Comparison of ENCODE assay signal across 1 cellular context in the genomic region with DNA sequence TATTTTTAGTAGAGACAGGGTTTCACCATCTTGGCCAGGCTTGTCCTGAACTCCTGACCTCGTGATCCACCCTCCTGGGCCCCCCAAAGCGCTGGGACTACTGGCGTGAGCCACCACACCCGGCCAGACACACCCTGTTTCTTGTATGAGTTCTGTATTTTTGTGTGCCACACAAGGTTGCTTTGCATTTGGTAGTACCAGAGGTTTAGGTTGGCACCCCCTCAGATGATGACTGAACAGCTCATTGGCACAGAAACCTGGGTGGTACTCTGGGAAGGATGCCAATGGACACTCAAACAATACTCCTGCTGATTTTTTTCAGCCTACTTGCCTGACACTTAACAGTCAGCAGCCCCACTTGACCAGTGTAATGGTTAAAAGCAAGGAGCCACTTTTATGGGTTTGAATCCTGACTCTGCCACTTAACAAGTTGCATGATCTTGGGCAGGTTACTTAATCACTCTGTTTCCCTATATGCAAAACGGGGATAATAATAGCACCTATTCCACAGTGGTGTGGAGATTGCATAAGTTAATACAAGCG.
TF ChIP-seq lines count a peak whose summit lies in the region.

No MANE protein-coding gene starts in this region.

TF ChIP-seq in HCT116, 20 proteins besides CTCF, POLR2A, EP300 and RAD21 (continued from another document):
- TF ChIP-seq, protein P1, sequence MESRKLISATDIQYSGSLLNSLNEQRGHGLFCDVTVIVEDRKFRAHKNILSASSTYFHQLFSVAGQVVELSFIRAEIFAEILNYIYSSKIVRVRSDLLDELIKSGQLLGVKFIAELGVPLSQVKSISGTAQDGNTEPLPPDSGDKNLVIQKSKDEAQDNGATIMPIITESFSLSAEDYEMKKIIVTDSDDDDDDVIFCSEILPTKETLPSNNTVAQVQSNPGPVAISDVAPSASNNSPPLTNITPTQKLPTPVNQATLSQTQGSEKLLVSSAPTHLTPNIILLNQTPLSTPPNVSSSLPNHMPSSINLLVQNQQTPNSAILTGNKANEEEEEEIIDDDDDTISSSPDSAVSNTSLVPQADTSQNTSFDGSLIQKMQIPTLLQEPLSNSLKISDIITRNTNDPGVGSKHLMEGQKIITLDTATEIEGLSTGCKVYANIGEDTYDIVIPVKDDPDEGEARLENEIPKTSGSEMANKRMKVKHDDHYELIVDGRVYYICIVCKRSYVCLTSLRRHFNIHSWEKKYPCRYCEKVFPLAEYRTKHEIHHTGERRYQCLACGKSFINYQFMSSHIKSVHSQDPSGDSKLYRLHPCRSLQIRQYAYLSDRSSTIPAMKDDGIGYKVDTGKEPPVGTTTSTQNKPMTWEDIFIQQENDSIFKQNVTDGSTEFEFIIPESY (IDR thresholded peaks at IDR 0.05; ENCODE audit: extremely low read depth, insufficient replicate concordance, low read length), result no peak
- TF ChIP-seq ZNF274 (IDR thresholded peaks at IDR 0.05; ENCODE audit: low read depth, low read length) (no peak), ELF1 (IDR thresholded peaks at IDR 0.05; ENCODE audit: borderline replicate concordance, low read depth) (no peak), YY1 (IDR thresholded peaks at IDR 0.05; ENCODE audit: extremely low read depth, insufficient replicate concordance, low read depth, low read length) (no peak), SIN3A (IDR thresholded peaks at IDR 0.05; ENCODE audit: low read depth) (no peak), EZH2phosphoT487 (IDR thresholded peaks at IDR 0.05; ENCODE audit: borderline replicate concordance) (no peak), ZFX (IDR thresholded peaks at IDR 0.05) (no peak), TCF7L2 (IDR thresholded peaks at IDR 0.05; ENCODE audit: borderline replicate concordance, extremely low read depth, insufficient read depth, insufficient read length) (no peak), CEBPB (IDR thresholded peaks at IDR 0.05; ENCODE audit: low read depth) (no peak), POLR2AphosphoS5 (IDR thresholded peaks at IDR 0.05; ENCODE audit: low read depth, low read length) (no peak), JUND (IDR thresholded peaks at IDR 0.05) (no peak), FOSL1 (IDR thresholded peaks at IDR 0.05; ENCODE audit: low read depth) (no peak)
- TF ChIP-seq, protein P2, sequence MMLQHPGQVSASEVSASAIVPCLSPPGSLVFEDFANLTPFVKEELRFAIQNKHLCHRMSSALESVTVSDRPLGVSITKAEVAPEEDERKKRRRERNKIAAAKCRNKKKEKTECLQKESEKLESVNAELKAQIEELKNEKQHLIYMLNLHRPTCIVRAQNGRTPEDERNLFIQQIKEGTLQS (IDR thresholded peaks at IDR 0.05), result no peak
